In the genomic region with DNA sequence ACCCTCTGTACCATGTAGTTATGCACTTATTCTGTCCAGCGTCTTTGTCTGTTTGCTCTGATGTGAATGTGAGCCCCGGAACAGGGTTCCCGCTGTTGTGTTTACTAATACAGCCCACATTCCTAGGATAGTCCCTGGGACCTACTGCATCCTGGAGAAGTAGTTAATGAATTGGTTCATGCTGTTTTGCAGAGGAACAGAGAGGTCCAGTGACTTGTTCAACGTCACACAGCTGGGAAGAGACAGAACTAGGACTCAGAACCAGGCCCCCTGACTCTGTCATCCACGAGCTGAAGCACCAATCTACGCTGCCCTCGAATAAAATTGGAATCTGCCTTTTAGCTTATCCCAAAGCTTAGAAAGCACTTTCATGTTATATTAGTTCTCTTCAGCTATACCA, we compare ENCODE assay signal across 22 cellular contexts. TPM values are rescaled to one million over a fixed set of nuclear protein-coding genes. Genes with fewer than 3 reads are reported as not detected.
DNase-seq lines count a peak whose midpoint lies in the region; ATAC-seq, FAIRE-seq and TF ChIP-seq lines count a peak whose summit lies in the region.
"Had no signal": no experiment of that assay in that cellular context is flagged by ENCODE, and none has a peak within 500 bp of the region (broad histone marks: within the 10 kb centered on the region; RNA-seq: fewer than 3 reads in every experiment).

No MANE protein-coding gene starts in this region.

- TF ChIP-seq CTCF in heart right ventricle (IDR thresholded peaks at IDR 0.05) (no peak), chondrocyte (IDR thresholded peaks at IDR 0.05) (no peak), HepG2 (CRISPR knock-in tag; IDR thresholded peaks at IDR 0.05) (no peak)

- intact Hi-C loops in heart right ventricle (cut with DNase I): loop anchor here in 3 of 10 donors (5.0 kb wide), 2 partner anchors 39 to 59 kb away; no protein-coding TSS in a partner anchor
- intact Hi-C loops in left cardiac atrium (cut with DNase I): loop anchor here in 1 of 2 donors (2.0 kb wide), 1 partner anchor 60 kb away; no protein-coding TSS in a partner anchor
- intact Hi-C loops in HepG2 (cut with micrococcal nuclease; ENCODE audit: unreplicated experiment): loop anchor here (5.0 to 10.0 kb wide), 2 partner anchors 39 to 262 kb away; partner anchors contain the start of genes ARV1 and TTC13

- H3K9me3 Mint-ChIP-seq in chondrocyte (ENCODE audit: low read depth): peaks cover 4% of the 10 kb centered on the region
- H3K9me3 Mint-ChIP-seq: CD8-positive, alpha-beta T cell had no signal

- peak overlapping the region; percentile 91 for H3K9ac ChIP-seq in HepG2 (ENCODE audit: insufficient read depth, low read depth, low read length)
- H3K9ac ChIP-seq: BLaER1, KMS-11 had no signal

- in situ Hi-C loops in HepG2 (cut with HindIII; ENCODE audit: extremely low pct_ligation_motif_present, low pct_unique_long_range_greater_than_20kb): no loop called here

- peaks cover 15% of the 10 kb centered on the region for H3K36me3 Mint-ChIP-seq in chondrocyte (ENCODE audit: low read depth)
- H3K36me3 Mint-ChIP-seq: CD8-positive, alpha-beta T cell had no signal

- TF ChIP-seq POLR2A in HepG2 (IDR thresholded peaks at IDR 0.05; ENCODE audit: insufficient read depth in 1 of 2, low read depth in 2 of 2, low read length in 2 of 2): no peak

- no peaks in the 10 kb centered on the region for H3K9me3 ChIP-seq in heart right ventricle
- H3K9me3 ChIP-seq in HepG2 (ENCODE audit: low read length): no peaks in the 10 kb centered on the region

- H2AFZ ChIP-seq in HepG2 (ENCODE audit: low read length): no peak overlapping the region

- ATAC-seq in heart right ventricle (no peak), left cardiac atrium (no peak), HepG2 (no peak), HG03175 (IDR thresholded peaks at IDR 0.05; ENCODE audit: unreplicated experiment) (no peak), HG02759 (IDR thresholded peaks at IDR 0.05; ENCODE audit: unreplicated experiment) (no peak)
- ATAC-seq: CD8-positive, alpha-beta T cell; GM12878; HCT116 had no signal

- H3K4me1 Mint-ChIP-seq in chondrocyte (ENCODE audit: low read depth): peaks cover 57% of the 10 kb centered on the region

- H4K20me1 ChIP-seq in HepG2 (ENCODE audit: insufficient read depth, low read length): peaks cover 52% of the 10 kb centered on the region
- H4K20me1 ChIP-seq: BLaER1 had no signal

- CTCF ChIA-PET in HepG2 (lab: Yijun Ruan, JAX; ENCODE audit: low intra/inter-chr PET ratio, low total read pairs): no interaction called here

- BruUV-seq in HepG2 (replicated peaks; lab: Mats Ljungman, UMichigan): no TSS peak

- peaks cover 7% of the 10 kb centered on the region for H3K27me3 Mint-ChIP-seq in chondrocyte (ENCODE audit: low read depth)

- TF ChIP-seq RAD21 in HepG2 (CRISPR knock-in tag; IDR thresholded peaks at IDR 0.05): no peak

- FAIRE-seq in HepG2 (lab: Jason Lieb, UNC): no peak
- FAIRE-seq: GM12878 had no signal

- H3K79me2 ChIP-seq in HepG2 (ENCODE audit: insufficient read depth, low read length): peaks cover 60% of the 10 kb centered on the region

- peaks cover 0 to 65% (median 17%) of the 10 kb centered on the region in 9 donors for H3K4me1 ChIP-seq in heart right ventricle
- peaks cover 64% of the 10 kb centered on the region for H3K4me1 ChIP-seq in HepG2 (ENCODE audit: insufficient read depth, low read length)

- peak overlapping the region in 9 of 10 donors; percentile 26 to 63 (median 55) for H3K4me3 ChIP-seq in heart right ventricle
- peak overlapping the region; percentile 83 to 92 (median 90) for H3K4me3 ChIP-seq in HepG2 (replicated peaks in 1 of 3; ENCODE audit: insufficient read depth in 1 of 3, low read depth in 2 of 3, low read length in 3 of 3)
- H3K4me3 ChIP-seq: BLaER1, GM12878 had no signal

- peaks cover 0 to 18% (median 0%) of the 10 kb centered on the region in 9 donors for H3K36me3 ChIP-seq in heart right ventricle
- peaks cover 7 to 22% of the 10 kb centered on the region in 2 experiments for H3K36me3 ChIP-seq in HepG2 (replicated peaks in 1 of 2; ENCODE audit: control insufficient read depth in 1 of 2, insufficient read depth in 2 of 2, low read length in 2 of 2)
- H3K36me3 ChIP-seq: BLaER1 had no signal

- no peak overlapping the region for H3K27ac Mint-ChIP-seq in chondrocyte (ENCODE audit: unreplicated experiment)
- H3K27ac Mint-ChIP-seq: CD8-positive, alpha-beta T cell had no signal

- TF ChIP-seq EP300 in HepG2 (IDR thresholded peaks at IDR 0.05; ENCODE audit: low read depth in 2 of 2, low read length in 2 of 2): no peak
- no peak for TF ChIP-seq EP300 in HepG2 (CRISPR knock-in tag; IDR thresholded peaks at IDR 0.05; ENCODE audit: borderline replicate concordance)

- 75 to 77% methylated on average over 7 of the region's 7 CpGs for WGBS in heart right ventricle, 2 donors
- WGBS in HepG2 (ENCODE audit: low lambda C conversion rate): 0% methylated on average over 5 of the region's 7 CpGs

- H3K4me3 Mint-ChIP-seq in chondrocyte (ENCODE audit: unreplicated experiment): peak overlapping the region; percentile 68
- H3K4me3 Mint-ChIP-seq: CD8-positive, alpha-beta T cell had no signal

- H3K27me3 ChIP-seq in heart right ventricle (no peaks in the 10 kb centered on the region), HepG2 (ENCODE audit: control insufficient read depth in 1 of 2, insufficient read depth in 2 of 2, low read length in 2 of 2) (peaks cover 0 to 2% of the 10 kb centered on the region in 2 experiments; a peak in 1 of 5 replicates)
- H3K27me3 ChIP-seq: BLaER1 had no signal

- no peak for DNase-seq in heart right ventricle
- no peak for DNase-seq in left cardiac atrium
- no peak for DNase-seq in chondrocyte (ENCODE audit: low spot score)
- DNase-seq in HepG2 (ENCODE audit: low spot score): no peak
- no peak for DNase-seq in NCI-H2171 treated with DMSO at 0.1 percent for 48 hours (lab: John Stamatoyannopoulos, UW)
- DNase-seq: CD8-positive, alpha-beta T cell; DND-41; GDM1; NCI-H1436; NCI-H2029; NCI-H748 treated with DMSO at 0.1 percent for 48 hours had no signal

- H3K27ac ChIP-seq in heart right ventricle: peak overlapping the region in 9 of 10 donors; percentile 66 to 89 (median 77)
- H3K27ac ChIP-seq in HepG2 (ENCODE audit: extremely low read length, insufficient read depth, low read length): peak overlapping the region; percentile 93
- H3K27ac ChIP-seq in temporal lobe (ENCODE audit: low read depth, low read length): peak overlapping the region; percentile 84
- H3K27ac ChIP-seq: BLaER1, KMS-11, RWPE1 had no signal

- H3K4me2 ChIP-seq in HepG2 (ENCODE audit: low read depth, low read length): peak overlapping the region; percentile 97
- H3K4me2 ChIP-seq: BLaER1, KMS-11 had no signal

- POLR2A ChIA-PET in HepG2 (lab: Yijun Ruan, JAX): interaction anchor here (1.3 to 7.9 kb wide), 12 partner anchors 10 to 72 kb away, joined by 3 to 110 read pairs (median 16); partner anchors contain the start of genes CAPN9 and COG2

RNA-seq across cellular contexts. Expression of gene AGT, which starts 0.8 kb away (rescaled TPM):
- total RNA-seq in heart right ventricle (10 to 100 TPM; 44.2 to 87.5 (median 63.3) TPM), left cardiac atrium (100 to 1,000 TPM; 102 to 130 TPM), chondrocyte (18.1 to 119 TPM (median 118 TPM) in 3 replicates), HepG2 (2016; rRNA removed; fragmentation: Illumina TruSeq; extraction: Trizol) (378 and 892 TPM in 2 replicates), temporal lobe (6.4 TPM)
- polyA plus RNA-seq in heart right ventricle (10 to 100 TPM; 52.6 to 94.7 TPM), HepG2 (2011; rRNA removed) (2,071 and 2,729 TPM in 2 replicates)
- 75.9 and 76.7 TPM in 2 replicates for total RNA-seq in HepG2 (2016; cell fraction: cytosol; rRNA removed; fragmentation: Illumina TruSeq; extraction: Trizol; ENCODE audit: low read depth)
- 368 and 897 TPM in 2 replicates for total RNA-seq in HepG2 (2016; cell fraction: insoluble cytoplasmic fraction; rRNA removed; fragmentation: Illumina TruSeq; extraction: Trizol)
- total RNA-seq in HepG2 (2016; cell fraction: membrane; rRNA removed; fragmentation: Illumina TruSeq; extraction: Trizol): 150 and 163 TPM in 2 replicates
- total RNA-seq in HepG2 (2016; cell fraction: nucleus; rRNA removed; fragmentation: Illumina TruSeq; extraction: Trizol): 728 and 881 TPM in 2 replicates
- 1,947 and 1,991 TPM in 2 replicates for polyA plus RNA-seq in HepG2 (2011; cell fraction: cytosol; rRNA removed)
- 1,234 and 1,580 TPM in 2 replicates for polyA plus RNA-seq in HepG2 (2011; cell fraction: nucleus; rRNA removed)
- 1,477 and 1,796 TPM in 2 replicates for polyA plus RNA-seq in HepG2 (2012)
- polyA plus RNA-seq in HepG2 (2016; cell fraction: cytosol; fragmentation: Illumina TruSeq; extraction: Trizol; ENCODE audit: low read depth): 105 and 108 TPM in 2 replicates
- 413 and 471 TPM in 2 replicates for polyA plus RNA-seq in HepG2 (2016; cell fraction: insoluble cytoplasmic fraction; fragmentation: Illumina TruSeq; extraction: Trizol; ENCODE audit: low read depth)
- polyA plus RNA-seq in HepG2 (2016; cell fraction: membrane; fragmentation: Illumina TruSeq; extraction: Trizol; ENCODE audit: low read depth): 154 and 159 TPM in 2 replicates
- 1,282 and 1,316 TPM in 2 replicates for polyA plus RNA-seq in HepG2 (2016; cell fraction: nucleus; fragmentation: Illumina TruSeq; extraction: Trizol; ENCODE audit: insufficient read depth, low read depth)
- 0.94 and 2,464 TPM in 2 replicates for polyA minus RNA-seq in HepG2 (2011; rRNA and poly(A)+ RNA removed; ENCODE audit: low replicate concordance)
- polyA minus RNA-seq in HepG2 (2011; cell fraction: cytosol; rRNA and poly(A)+ RNA removed): 761 and 986 TPM in 2 replicates
- 279 and 432 TPM in 2 replicates for polyA minus RNA-seq in HepG2 (2011; cell fraction: nucleus; rRNA and poly(A)+ RNA removed)
- total RNA-seq: CD8-positive, alpha-beta T cell; M059J; NCI-H460 had no signal
- polyA plus RNA-seq: GM12878 had no signal

RNA-seq across cellular contexts. Expression of gene CAPN9, which starts 34.0 kb away (rescaled TPM):
- under 1 TPM in 3 of 10 donors, not detected in 7; 0.22 to 0.25 (median 0.24) TPM for total RNA-seq in heart right ventricle
- not detected for polyA plus RNA-seq in heart right ventricle
- under 1 TPM; 0.18 to 0.24 TPM for total RNA-seq in left cardiac atrium
- total RNA-seq in chondrocyte: not detected in 3 replicates
- total RNA-seq in HepG2 (2016; rRNA removed; fragmentation: Illumina TruSeq; extraction: Trizol): 0.17 and 0.31 TPM in 2 replicates
- total RNA-seq in HepG2 (2016; cell fraction: cytosol; rRNA removed; fragmentation: Illumina TruSeq; extraction: Trizol; ENCODE audit: low read depth): not detected in 2 replicates
- total RNA-seq in HepG2 (2016; cell fraction: insoluble cytoplasmic fraction; rRNA removed; fragmentation: Illumina TruSeq; extraction: Trizol): 0.09 and 0.16 TPM in 2 replicates
- total RNA-seq in HepG2 (2016; cell fraction: membrane; rRNA removed; fragmentation: Illumina TruSeq; extraction: Trizol): not detected in 2 replicates
- not detected in 2 replicates for total RNA-seq in HepG2 (2016; cell fraction: nucleus; rRNA removed; fragmentation: Illumina TruSeq; extraction: Trizol)
- polyA plus RNA-seq in HepG2 (2011; rRNA removed): 0.04 and 0.10 TPM in 2 replicates
- polyA plus RNA-seq in HepG2 (2011; cell fraction: cytosol; rRNA removed): 0.06 and 0.11 TPM in 2 replicates
- polyA plus RNA-seq in HepG2 (2011; cell fraction: nucleus; rRNA removed): 0.19 TPM in 1 of 2 replicates, not detected in the other
- 0.09 TPM in 1 of 2 replicates, not detected in the other for polyA plus RNA-seq in HepG2 (2012)
- 0.26 TPM in 1 of 2 replicates, not detected in the other for polyA plus RNA-seq in HepG2 (2016; cell fraction: cytosol; fragmentation: Illumina TruSeq; extraction: Trizol; ENCODE audit: low read depth)
- polyA plus RNA-seq in HepG2 (2016; cell fraction: insoluble cytoplasmic fraction; fragmentation: Illumina TruSeq; extraction: Trizol; ENCODE audit: low read depth): not detected in 2 replicates
- polyA plus RNA-seq in HepG2 (2016; cell fraction: membrane; fragmentation: Illumina TruSeq; extraction: Trizol; ENCODE audit: low read depth): 0.06 TPM in 1 of 2 replicates, not detected in the other
- 0.21 TPM in 1 of 2 replicates, not detected in the other for polyA plus RNA-seq in HepG2 (2016; cell fraction: nucleus; fragmentation: Illumina TruSeq; extraction: Trizol; ENCODE audit: insufficient read depth, low read depth)
- polyA minus RNA-seq in HepG2 (2011; rRNA and poly(A)+ RNA removed; ENCODE audit: low replicate concordance): 0.12 TPM in 1 of 2 replicates, not detected in the other
- polyA minus RNA-seq in HepG2 (2011; cell fraction: cytosol; rRNA and poly(A)+ RNA removed): not detected in 2 replicates
- not detected in 2 replicates for polyA minus RNA-seq in HepG2 (2011; cell fraction: nucleus; rRNA and poly(A)+ RNA removed)
- not detected for total RNA-seq in temporal lobe
- total RNA-seq: A172; CD8-positive, alpha-beta T cell; GM12878; M059J had no signal
- polyA plus RNA-seq: GM12878 had no signal
